Comparison of ENCODE assay signal across 11 cellular contexts in the genomic region with DNA sequence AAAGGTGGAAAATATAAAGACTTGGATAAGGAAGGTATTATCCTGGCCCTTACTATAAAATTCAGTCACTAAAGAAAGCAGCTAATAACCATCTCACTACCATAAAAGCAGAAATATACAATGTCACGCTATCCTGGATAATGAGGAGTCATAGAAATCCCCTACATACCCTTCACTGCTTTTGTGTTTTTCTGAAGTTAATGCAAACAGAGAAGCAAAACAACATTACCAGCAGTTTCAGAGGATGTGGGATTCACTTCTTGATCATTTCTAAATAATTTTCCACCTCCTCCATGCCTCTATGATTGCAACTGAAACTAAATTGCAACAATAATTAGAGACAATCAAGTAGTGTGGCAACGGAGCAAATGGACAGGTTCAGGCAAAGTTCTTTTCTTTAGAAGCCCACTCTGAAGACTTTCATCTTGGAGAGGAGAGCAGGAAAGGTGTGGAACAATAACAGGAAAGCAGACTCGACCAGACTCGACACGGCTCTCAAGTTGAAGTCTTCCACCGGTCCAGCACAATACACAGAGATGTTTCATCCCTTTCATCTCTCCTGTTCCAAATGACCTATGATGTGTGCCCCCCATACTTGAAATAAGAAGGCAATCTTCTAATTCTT. TPM values are rescaled to one million over a fixed set of nuclear protein-coding genes. Genes with fewer than 3 reads are reported as not detected.
DNase-seq lines count a peak whose midpoint lies in the region; ATAC-seq and TF ChIP-seq lines count a peak whose summit lies in the region.
"Had no signal": no experiment of that assay in that cellular context is flagged by ENCODE, and none has a peak within 500 bp of the region (broad histone marks: within the 10 kb centered on the region; RNA-seq: fewer than 3 reads in every experiment).

No MANE protein-coding gene starts in this region.

- H3K36me3 ChIP-seq in left ventricle myocardium inferior (no peaks in the 10 kb centered on the region), lower lobe of right lung (no peaks in the 10 kb centered on the region), tibial artery (no peaks in the 10 kb centered on the region)
- H3K36me3 ChIP-seq: heart left ventricle had no signal

- TF ChIP-seq CTCF in left ventricle myocardium inferior (IDR thresholded peaks at IDR 0.05; ENCODE audit: borderline replicate concordance) (no peak), lower lobe of right lung (IDR thresholded peaks at IDR 0.05) (no peak), tibial artery (IDR thresholded peaks at IDR 0.05) (no peak)

- H3K4me3 ChIP-seq in left ventricle myocardium inferior (no peak overlapping the region), lower lobe of right lung (peak overlapping the region; percentile 8), tibial artery (no peak overlapping the region)

- H3K4me1 ChIP-seq in left ventricle myocardium inferior = peaks cover 67% of the 10 kb centered on the region
- peaks cover 60% of the 10 kb centered on the region for H3K4me1 ChIP-seq in lower lobe of right lung
- peaks cover 0 to 7% (median 0%) of the 10 kb centered on the region in 4 donors for H3K4me1 ChIP-seq in tibial artery

- H3K4me3 Mint-ChIP-seq in T-helper 1 cell treated with Interleukin-12 subunit alpha and Interleukin-12 subunit beta and Interleukin-4 antibody, amounts not matched to agents 30 μg/mL and 1 μg/mL, for 36 hours = peak overlapping the region; percentile 84

- intact Hi-C loops in left ventricle myocardium inferior (cut with micrococcal nuclease) = no loop called here
- intact Hi-C loops in cardiac septum (cut with DNase I) = no loop called here
- intact Hi-C loops in lower lobe of right lung (cut with DNase I) = no loop called here
- intact Hi-C loops in tibial artery (cut with DNase I; ENCODE audit: low total_unique reads) = no loop called here

- peak overlapping the region; percentile 52 for H3K27ac ChIP-seq in left ventricle myocardium inferior (replicated peaks)
- no peak overlapping the region for H3K27ac ChIP-seq in lower lobe of right lung
- H3K27ac ChIP-seq in tibial artery = no peak overlapping the region

- H3K36me3 Mint-ChIP-seq in T-helper 1 cell treated with Interleukin-12 subunit alpha and Interleukin-12 subunit beta and Interleukin-4 antibody, amounts not matched to agents 30 μg/mL and 1 μg/mL, for 36 hours (ENCODE audit: low read depth) = peaks cover 26% of the 10 kb centered on the region

- H3K9me3 Mint-ChIP-seq in T-helper 1 cell treated with Interleukin-12 subunit alpha and Interleukin-12 subunit beta and Interleukin-4 antibody, amounts not matched to agents 30 μg/mL and 1 μg/mL, for 36 hours = no peaks in the 10 kb centered on the region

- no peaks in the 10 kb centered on the region for H3K27me3 ChIP-seq in left ventricle myocardium inferior (ENCODE audit: low read depth)
- H3K27me3 ChIP-seq in lower lobe of right lung (ENCODE audit: low read depth) = no peaks in the 10 kb centered on the region
- H3K27me3 ChIP-seq in tibial artery = no peaks in the 10 kb centered on the region
- H3K27me3 ChIP-seq: heart left ventricle had no signal

- peak overlapping the region; percentile 96 for H3K27ac Mint-ChIP-seq in T-helper 1 cell treated with Interleukin-12 subunit alpha and Interleukin-12 subunit beta and Interleukin-4 antibody, amounts not matched to agents 30 μg/mL and 1 μg/mL, for 36 hours

- H3K4me1 Mint-ChIP-seq in T-helper 1 cell treated with Interleukin-12 subunit alpha and Interleukin-12 subunit beta and Interleukin-4 antibody, amounts not matched to agents 30 μg/mL and 1 μg/mL, for 36 hours (ENCODE audit: low read depth) = peaks cover 40% of the 10 kb centered on the region

- H3K9me3 ChIP-seq in left ventricle myocardium inferior (replicated peaks) (no peaks in the 10 kb centered on the region), lower lobe of right lung (no peaks in the 10 kb centered on the region), tibial artery (no peaks in the 10 kb centered on the region)
- H3K9me3 ChIP-seq: heart left ventricle had no signal

- no peak for ATAC-seq in lower lobe of right lung

- DNase-seq in left ventricle myocardium inferior (no peak), cardiac septum (ENCODE audit: low spot score) (no peak), lower lobe of right lung (no peak), tibial artery (no peak), foreskin melanocyte (no peak), NCI-H345 (lab: John Stamatoyannopoulos, UW) (no peak), EL (no peak)
- DNase-seq: heart left ventricle, NCI-H1694, small intestine had no signal

- H3K27me3 Mint-ChIP-seq in T-helper 1 cell treated with Interleukin-12 subunit alpha and Interleukin-12 subunit beta and Interleukin-4 antibody, amounts not matched to agents 30 μg/mL and 1 μg/mL, for 36 hours (ENCODE audit: low read depth) = no peaks in the 10 kb centered on the region

RNA-seq across cellular contexts. Expression of a gene that starts 10.2 kb away (rescaled TPM):
- total RNA-seq in left ventricle myocardium inferior (28.9 TPM), cardiac septum (29.4 TPM), lower lobe of right lung (110 TPM)
